In genomic region chr15:98779463-98780071, GRCh38 we compare ENCODE assay signal across 8 cellular contexts.
DNase-seq lines count a peak whose midpoint lies in the region; ATAC-seq, FAIRE-seq and TF ChIP-seq lines count a peak whose summit lies in the region.

No MANE protein-coding gene starts in this region.

- no peak for FAIRE-seq in RCC 7860 (lab: Jason Lieb, UNC)

- H3K9me3 ChIP-seq in neutrophil, result no peaks in the 10 kb centered on the region

- H3K4me1 ChIP-seq in neutrophil (ENCODE audit: control insufficient read depth in 1 of 2, insufficient read depth in 1 of 2, low read depth in 1 of 2, low read length in 1 of 2), result peaks cover 52 to 56% of the 10 kb centered on the region in 2 experiments

- H3K27me3 ChIP-seq in neutrophil, result no peaks in the 10 kb centered on the region

- peak; percentile 33 for DNase-seq in DMS 273 treated with DMSO at 0.1 percent for 48 hours (lab: John Stamatoyannopoulos, UW)
- peak; percentile 92 for DNase-seq in HT-29 (ENCODE audit: low spot score)
- DNase-seq in RCC 7860 (ENCODE audit: low spot score), result peak; percentile 53
- DNase-seq in activated T-helper 1 cell treated with Interleukin-2 at 50 U/mL for 16 hours (ENCODE audit: low read depth), result peak; percentile 48
- DNase-seq in fibroblast of pulmonary artery (ENCODE audit: low read depth), result peak; percentile 78
- peak; percentile 92 for DNase-seq in superior temporal gyrus (ENCODE audit: extremely low spot score)

- TF ChIP-seq CTCF in fibroblast of pulmonary artery (IDR thresholded peaks at IDR 0.05; ENCODE audit: low read length, missing control alignments) (peak; percentile 99), neutrophil (IDR thresholded peaks at IDR 0.05) (peak; percentile 83)

- no peak overlapping the region for H3K4me3 ChIP-seq in fibroblast of pulmonary artery (replicated peaks; ENCODE audit: low read depth, low read length)
- H3K4me3 ChIP-seq in neutrophil (ENCODE audit: low read depth in 1 of 2, low read length in 1 of 2), result peak overlapping the region; percentile 11 to 32

- ATAC-seq in GM21381 (IDR thresholded peaks at IDR 0.05; ENCODE audit: unreplicated experiment), result peak; percentile 68

- no peaks in the 10 kb centered on the region for H3K36me3 ChIP-seq in neutrophil

- H3K27ac ChIP-seq in neutrophil, result peak overlapping the region; percentile 60

Comparison
In these comparisons a context has a peak if more than half of its experiments do, and no peak if none do; other contexts are left out.
1. DNase-seq: peak in every context shown above with its lines; median percentile 92 in HT-29; 92 in superior temporal gyrus; 78 in fibroblast of pulmonary artery; 53 in RCC 7860; 48 in activated T-helper 1 cell treated with Interleukin-2 at 50 U/mL for 16 hours; 33 in DMS 273 treated with DMSO at 0.1 percent for 48 hours.